ENCODE assay signal across 8 cellular contexts in the genomic region with DNA sequence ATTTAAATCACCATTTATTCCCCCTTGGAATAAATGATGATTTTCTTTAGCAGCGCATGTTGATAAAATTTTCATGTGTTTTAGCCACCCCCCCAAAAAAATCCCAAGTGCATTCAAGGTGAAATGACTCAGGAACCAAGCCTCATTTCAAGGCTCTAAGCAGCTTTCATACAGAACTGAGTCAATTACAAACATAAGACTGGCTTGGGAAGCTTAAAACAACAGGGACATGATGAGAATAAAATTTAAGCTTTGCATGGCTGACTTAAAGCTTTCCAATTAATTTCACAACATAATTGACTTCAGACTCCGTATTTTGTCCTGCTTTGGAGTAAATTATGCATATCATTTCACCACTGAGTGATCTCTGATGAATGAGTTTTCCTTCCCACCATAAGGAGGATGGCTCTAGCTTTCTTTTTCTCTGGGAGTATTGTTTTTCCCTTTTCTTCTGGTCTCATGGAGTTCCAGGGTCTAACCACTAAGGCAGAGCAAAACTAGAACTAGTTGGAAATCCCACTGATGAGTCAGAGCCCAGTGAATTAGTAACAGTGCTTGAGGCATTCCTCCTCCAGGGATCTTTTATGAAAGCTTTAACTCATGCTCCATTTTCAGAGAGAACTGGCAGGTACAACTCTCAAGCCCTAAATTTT.
DNase-seq lines count a peak whose midpoint lies in the region; ATAC-seq lines count a peak whose summit lies in the region.

No MANE protein-coding gene starts in this region.

- no peaks in the 10 kb centered on the region for H3K27me3 ChIP-seq in aorta (ENCODE audit: control insufficient read depth in 1 of 2, insufficient read depth in 2 of 2, low read length in 1 of 2)

- H3K27ac ChIP-seq in aorta (ENCODE audit: low read depth in 1 of 2, low read length in 2 of 2), result no peak overlapping the region

- no peaks in the 10 kb centered on the region for H3K36me3 ChIP-seq in aorta (ENCODE audit: control insufficient read depth in 1 of 2, insufficient read depth in 2 of 2, low read length in 1 of 2)

- H3K27ac Mint-ChIP-seq in stimulated activated naive CD8-positive, alpha-beta T cell treated with anti-CD3 and anti-CD28 coated beads, Interleukin-15, Interleukin-2, amounts not matched to agents 100 ng/mL and 50 ng/mL, for 24 hours, result peak overlapping the region; percentile 86
- H3K27ac Mint-ChIP-seq in stimulated activated naive CD8-positive, alpha-beta T cell treated with anti-CD3 and anti-CD28 coated beads, Interleukin-15, amount 100 ng/mL, for 72 hours, result no peak overlapping the region

- peaks cover 19% of the 10 kb centered on the region for H3K9me3 Mint-ChIP-seq in stimulated activated naive CD8-positive, alpha-beta T cell treated with anti-CD3 and anti-CD28 coated beads, Interleukin-15, Interleukin-2, amounts not matched to agents 100 ng/mL and 50 ng/mL, for 24 hours
- peaks cover 15 to 26% of the 10 kb centered on the region in 2 donors for H3K9me3 Mint-ChIP-seq in stimulated activated naive CD8-positive, alpha-beta T cell treated with anti-CD3 and anti-CD28 coated beads, Interleukin-15, amount 100 ng/mL, for 72 hours

- peaks cover 13% of the 10 kb centered on the region for H3K36me3 Mint-ChIP-seq in stimulated activated naive CD8-positive, alpha-beta T cell treated with anti-CD3 and anti-CD28 coated beads, Interleukin-15, Interleukin-2, amounts not matched to agents 100 ng/mL and 50 ng/mL, for 24 hours (ENCODE audit: low read depth)

- intact Hi-C loops in aorta (cut with DNase I), result no loop called here

- no peak for DNase-seq in stimulated activated naive CD8-positive, alpha-beta T cell treated with anti-CD3 and anti-CD28 coated beads, Interleukin-15, amount 100 ng/mL, for 72 hours
- peak; percentile 32 for DNase-seq in T1000 (lab: John Stamatoyannopoulos, UW)
- DNase-seq in glomerular visceral epithelial cell (ENCODE audit: extremely low spot score), result peak; percentile 90
- no peak for DNase-seq in aorta
- no peak for DNase-seq in globus pallidus (ENCODE audit: low spot score)
- no peak for DNase-seq in activated T-cell treated with anti-CD3 and anti-CD28 coated beads, Interleukin-2, amount 50 U/mL, for 48 hours

- peaks cover 5 to 9% of the 10 kb centered on the region in 2 donors for H3K4me1 ChIP-seq in aorta (ENCODE audit: control insufficient read depth in 1 of 2, insufficient read depth in 2 of 2, low read length in 2 of 2)

- peaks cover 53% of the 10 kb centered on the region for H3K4me1 Mint-ChIP-seq in stimulated activated naive CD8-positive, alpha-beta T cell treated with anti-CD3 and anti-CD28 coated beads, Interleukin-15, Interleukin-2, amounts not matched to agents 100 ng/mL and 50 ng/mL, for 24 hours (ENCODE audit: low read depth)
- H3K4me1 Mint-ChIP-seq in stimulated activated naive CD8-positive, alpha-beta T cell treated with anti-CD3 and anti-CD28 coated beads, Interleukin-15, amount 100 ng/mL, for 72 hours, result peaks cover 54% of the 10 kb centered on the region

- ATAC-seq in stimulated activated naive CD8-positive, alpha-beta T cell treated with anti-CD3 and anti-CD28 coated beads, Interleukin-15, amount 100 ng/mL, for 72 hours, result no peak
- ATAC-seq in aorta (ENCODE audit: low FRiP score), result peak; percentile 71
- no peak for ATAC-seq in HG03457 (IDR thresholded peaks at IDR 0.05; ENCODE audit: unreplicated experiment)

- peak overlapping the region; percentile 44 for H3K4me3 Mint-ChIP-seq in stimulated activated naive CD8-positive, alpha-beta T cell treated with anti-CD3 and anti-CD28 coated beads, Interleukin-15, Interleukin-2, amounts not matched to agents 100 ng/mL and 50 ng/mL, for 24 hours
- H3K4me3 Mint-ChIP-seq in stimulated activated naive CD8-positive, alpha-beta T cell treated with anti-CD3 and anti-CD28 coated beads, Interleukin-15, amount 100 ng/mL, for 72 hours, result no peak overlapping the region

- 68 to 69% methylated on average over 2 of the region's 2 CpGs for whole genome bisulfite sequencing in aorta, 2 donors

- H3K4me3 ChIP-seq in aorta (ENCODE audit: low read length in 2 of 2), result no peak overlapping the region

- H3K9me3 ChIP-seq in aorta (ENCODE audit: control insufficient read depth, low read length), result no peaks in the 10 kb centered on the region

- no peaks in the 10 kb centered on the region for H3K27me3 Mint-ChIP-seq in stimulated activated naive CD8-positive, alpha-beta T cell treated with anti-CD3 and anti-CD28 coated beads, Interleukin-15, Interleukin-2, amounts not matched to agents 100 ng/mL and 50 ng/mL, for 24 hours
- H3K27me3 Mint-ChIP-seq in stimulated activated naive CD8-positive, alpha-beta T cell treated with anti-CD3 and anti-CD28 coated beads, Interleukin-15, amount 100 ng/mL, for 72 hours, result no peaks in the 10 kb centered on the region

Comparison
In these comparisons a context has a peak if more than half of its experiments do, and no peak if none do; other contexts are left out.
1. DNase-seq: peak in T1000 (single experiment) and glomerular visceral epithelial cell (single experiment); none in stimulated activated naive CD8-positive, alpha-beta T cell treated with anti-CD3 and anti-CD28 coated beads, Interleukin-15, amount 100 ng/mL, for 72 hours (0 of 2), aorta (0 of 2), globus pallidus (single experiment) and activated T-cell treated with anti-CD3 and anti-CD28 coated beads, Interleukin-2, amount 50 U/mL, for 48 hours (0 of 2).